ENCODE assay signal across 24 cellular contexts in genomic region chr7:21959387-21959776, GRCh38.
"Had no signal": no experiment of that assay in that cellular context is flagged by ENCODE, and none has a peak within 500 bp of the region (broad histone marks: within the 10 kb centered on the region; RNA-seq: fewer than 3 reads in every experiment).

No MANE protein-coding gene starts in this region.

- H3K4me1 Mint-ChIP-seq: mesothelial cell of epicardium; naive thymus-derived CD4-positive, alpha-beta T cell; stimulated activated naive CD8-positive, alpha-beta T cell treated with anti-CD3 and anti-CD28 coated beads, Interleukin-15, amount 100 ng/mL, for 72 hours had no signal

- H3K9me3 Mint-ChIP-seq: natural killer cell treated with Interleukin-12 subunit alpha and Interleukin-12 subunit beta and Interleukin-15 and Interleukin-18, amount 100 ng/mL, for 72 hours; stimulated activated memory B cell treated with anti-CD40 and anti-IgM and Interleukin-4, amounts not matched to agents 10 μg/mL and 1 μg/mL and 100 μg/mL, for 72 hours; stimulated activated naive CD8-positive, alpha-beta T cell treated with anti-CD3 and anti-CD28 coated beads, Interleukin-15, amount 100 ng/mL, for 72 hours had no signal

- H3K4me3 Mint-ChIP-seq: mesothelial cell of epicardium; naive thymus-derived CD4-positive, alpha-beta T cell; natural killer cell treated with Interleukin-12 subunit alpha and Interleukin-12 subunit beta and Interleukin-15 and Interleukin-18, amount 100 ng/mL, for 72 hours; stimulated activated memory B cell treated with anti-CD40 and anti-IgM and Interleukin-4, amounts not matched to agents 10 μg/mL and 1 μg/mL and 100 μg/mL, for 72 hours; stimulated activated naive CD8-positive, alpha-beta T cell treated with anti-CD3 and anti-CD28 coated beads, Interleukin-15, amount 100 ng/mL, for 72 hours had no signal

- H3K4me2 ChIP-seq: hepatocyte, smooth muscle cell had no signal

- H3K36me3 Mint-ChIP-seq: mesothelial cell of epicardium; naive thymus-derived CD4-positive, alpha-beta T cell; natural killer cell treated with Interleukin-12 subunit alpha and Interleukin-12 subunit beta and Interleukin-15 and Interleukin-18, amount 100 ng/mL, for 72 hours; stimulated activated memory B cell treated with anti-CD40 and anti-IgM and Interleukin-4, amounts not matched to agents 10 μg/mL and 1 μg/mL and 100 μg/mL, for 72 hours had no signal

- FAIRE-seq: urothelium cell line had no signal

- H3K4me1 ChIP-seq: right atrium auricular region, right lobe of liver, transverse colon, upper lobe of left lung had no signal

- H3K27me3 Mint-ChIP-seq: stimulated activated memory B cell treated with anti-CD40 and anti-IgM and Interleukin-4, amounts not matched to agents 10 μg/mL and 1 μg/mL and 100 μg/mL, for 72 hours; stimulated activated naive CD8-positive, alpha-beta T cell treated with anti-CD3 and anti-CD28 coated beads, Interleukin-15, amount 100 ng/mL, for 72 hours had no signal

- H3K36me3 ChIP-seq: left ventricle myocardium inferior, ovary, right atrium auricular region, right lobe of liver, transverse colon, upper lobe of left lung had no signal

- H3K79me2 ChIP-seq: hepatocyte had no signal

- H3K27ac ChIP-seq: hepatocyte, left ventricle myocardium inferior, ovary, right atrium auricular region, right lobe of liver, transverse colon, upper lobe of left lung had no signal

- H3K4me3 ChIP-seq: hepatocyte, left ventricle myocardium inferior, lung, ovary, right atrium auricular region, right lobe of liver, smooth muscle cell, transverse colon, upper lobe of left lung had no signal

- ATAC-seq: naive thymus-derived CD4-positive, alpha-beta T cell; natural killer cell treated with Interleukin-12 subunit alpha and Interleukin-12 subunit beta and Interleukin-15 and Interleukin-18, amount 100 ng/mL, for 72 hours; right lobe of liver; stimulated activated memory B cell treated with anti-CD40 and anti-IgM and Interleukin-4, amounts not matched to agents 10 μg/mL and 1 μg/mL and 100 μg/mL, for 72 hours; stimulated activated naive CD8-positive, alpha-beta T cell treated with anti-CD3 and anti-CD28 coated beads, Interleukin-15, amount 100 ng/mL, for 72 hours had no signal

- H3K27ac Mint-ChIP-seq: mesothelial cell of epicardium; naive thymus-derived CD4-positive, alpha-beta T cell; natural killer cell treated with Interleukin-12 subunit alpha and Interleukin-12 subunit beta and Interleukin-15 and Interleukin-18, amount 100 ng/mL, for 72 hours; progenitor cell of endocrine pancreas; stimulated activated memory B cell treated with anti-CD40 and anti-IgM and Interleukin-4, amounts not matched to agents 10 μg/mL and 1 μg/mL and 100 μg/mL, for 72 hours had no signal

- H3K9me3 ChIP-seq: left ventricle myocardium inferior, ovary, right atrium auricular region, right lobe of liver, transverse colon, upper lobe of left lung had no signal

- DNase-seq: islet precursor cell; left ventricle myocardium inferior; mesendoderm; naive thymus-derived CD4-positive, alpha-beta T cell; ovary; right lobe of liver; stimulated activated CD4-positive, alpha-beta T cell treated with anti-CD3 and anti-CD28 coated beads, Interleukin-1b, Interleukin-23, amount 100 ng/mL, for 48 hours; stimulated activated CD4-positive, alpha-beta T cell treated with anti-CD3 and anti-CD28 coated beads, Interleukin-2, amount 100 ng/mL, for 48 hours; stimulated activated CD4-positive, alpha-beta T cell treated with anti-CD3 and anti-CD28 coated beads, Interleukin-4, amount 100 ng/mL, for 4 hours; stimulated activated CD8-positive, alpha-beta memory T cell treated with anti-CD3 and anti-CD28 coated beads, Interleukin-4, amount 100 ng/mL, for 48 hours; stimulated activated naive CD4-positive, alpha-beta T cell treated with Interleukin-2 at 50 U/mL for 16 hours; stimulated activated naive CD8-positive, alpha-beta T cell treated with anti-CD3 and anti-CD28 coated beads, Interleukin-15, amount 100 ng/mL, for 72 hours; substantia nigra; transverse colon; upper lobe of left lung had no signal

- H2AFZ ChIP-seq: hepatocyte had no signal
